ENCODE assay signal across 28 cellular contexts in the genomic region with DNA sequence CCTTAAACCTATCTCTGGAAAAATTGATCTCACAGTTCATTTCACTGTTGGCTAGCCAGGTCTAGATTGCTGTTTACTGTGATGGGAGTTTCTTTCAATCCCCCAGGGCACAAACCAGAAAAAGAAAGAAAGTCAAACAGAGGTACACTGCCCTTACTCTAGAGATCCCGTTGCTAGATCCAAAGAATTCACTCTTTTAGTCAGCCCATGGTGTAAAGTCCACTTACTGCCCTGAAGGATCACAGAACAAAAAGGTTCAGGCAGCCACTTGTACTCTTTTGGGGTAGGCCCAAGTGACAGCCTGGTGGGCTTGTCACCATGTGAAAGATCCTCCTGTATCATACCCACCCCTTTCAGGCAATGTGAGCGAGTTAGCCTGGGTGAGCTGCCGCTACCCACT.
"Had no signal": no experiment of that assay in that cellular context is flagged by ENCODE, and none has a peak within 500 bp of the region (broad histone marks: within the 10 kb centered on the region; RNA-seq: fewer than 3 reads in every experiment).

No MANE protein-coding gene starts in this region.

- H3K27me3 ChIP-seq: gastroesophageal sphincter, ovary, right atrium auricular region, tibial nerve had no signal

- H3K27me3 Mint-ChIP-seq: activated B cell treated with CpG ODN at 0.5 μM for 24 hours; activated CD8-positive, alpha-beta T cell treated with anti-CD3 and anti-CD28 coated beads for 36 hours; activated naive CD4-positive, alpha-beta T cell treated with anti-CD3 and anti-CD28 coated beads, Interleukin-2, amount 50 U/mL, for 24 hours; activated naive CD8-positive, alpha-beta T cell treated with anti-CD3 and anti-CD28 coated beads, Interleukin-2, amount 50 U/mL, for 24 hours; activated T-helper 17 cell treated with anti-CD3 and anti-CD28 coated beads, Interleukin-2, amount 50 U/mL, for 72 hours; effector memory CD8-positive, alpha-beta T cell; stimulated activated memory B cell treated with anti-CD40 and anti-IgM and Interleukin-4, amounts not matched to agents 10 μg/mL and 1 μg/mL and 100 μg/mL, for 72 hours had no signal

- H3K4me2 ChIP-seq: smooth muscle cell had no signal

- H3K4me3 Mint-ChIP-seq: activated B cell treated with CpG ODN at 0.5 μM for 24 hours; activated CD8-positive, alpha-beta T cell treated with anti-CD3 and anti-CD28 coated beads for 36 hours; activated naive CD4-positive, alpha-beta T cell treated with anti-CD3 and anti-CD28 coated beads, Interleukin-2, amount 50 U/mL, for 24 hours; activated naive CD8-positive, alpha-beta T cell treated with anti-CD3 and anti-CD28 coated beads, Interleukin-2, amount 50 U/mL, for 24 hours; activated T-cell treated with anti-CD3 and anti-CD28 coated beads, Interleukin-2, amount 50 U/mL, for 4 hours; activated T-helper 17 cell treated with anti-CD3 and anti-CD28 coated beads, Interleukin-2, amount 50 U/mL, for 72 hours; effector memory CD8-positive, alpha-beta T cell; nephron; stimulated activated memory B cell treated with anti-CD40 and anti-IgM and Interleukin-4, amounts not matched to agents 10 μg/mL and 1 μg/mL and 100 μg/mL, for 72 hours; T-helper 2 cell treated with Interferon-gamma antibody and Interleukin-4, amounts not matched to agents 5 μg/mL and 100 μg/mL, for 36 hours had no signal

- DNase-seq: activated B cell treated with CpG ODN at 0.5 μM for 24 hours; activated CD4-positive, alpha-beta T cell treated with anti-CD3 and anti-CD28 coated beads, Interleukin-2, amount 50 U/mL, for 1 hour; activated CD8-positive, alpha-beta T cell treated with anti-CD3 and anti-CD28 coated beads for 36 hours; activated gamma-delta T cell treated with Interleukin-2 at 50 U/mL for 16 hours; activated naive CD8-positive, alpha-beta T cell treated with anti-CD3 and anti-CD28 coated beads, Interleukin-2, amount 50 U/mL, for 24 hours; activated T-cell treated with anti-CD3 and anti-CD28 coated beads, Interleukin-2, amount 50 U/mL, for 4 hours; amygdala; caudate nucleus; cortex of kidney; effector memory CD8-positive, alpha-beta T cell; head of caudate nucleus; left ventricle myocardium inferior; mucosa of descending colon; ovary; stimulated activated CD4-positive, alpha-beta T cell treated with anti-CD3 and anti-CD28 coated beads, Interleukin-1b, Interleukin-23, amount 100 ng/mL, for 48 hours; stimulated activated CD4-positive, alpha-beta T cell treated with anti-CD3 and anti-CD28 coated beads, Interleukin-4, amount 100 ng/mL, for 4 hours; stimulated activated CD8-positive, alpha-beta memory T cell treated with anti-CD3 and anti-CD28 coated beads, Interleukin-4, amount 100 ng/mL, for 48 hours had no signal

- H3K4me1 ChIP-seq: gastroesophageal sphincter, left ventricle myocardium inferior, right atrium auricular region, tibial nerve had no signal

- H3K27ac Mint-ChIP-seq: activated B cell treated with CpG ODN at 0.5 μM for 24 hours; activated CD8-positive, alpha-beta T cell treated with anti-CD3 and anti-CD28 coated beads for 36 hours; activated naive CD4-positive, alpha-beta T cell treated with anti-CD3 and anti-CD28 coated beads, Interleukin-2, amount 50 U/mL, for 24 hours; activated naive CD8-positive, alpha-beta T cell treated with anti-CD3 and anti-CD28 coated beads, Interleukin-2, amount 50 U/mL, for 24 hours; activated T-helper 17 cell treated with anti-CD3 and anti-CD28 coated beads, Interleukin-2, amount 50 U/mL, for 72 hours; effector memory CD8-positive, alpha-beta T cell; nephron; stimulated activated memory B cell treated with anti-CD40 and anti-IgM and Interleukin-4, amounts not matched to agents 10 μg/mL and 1 μg/mL and 100 μg/mL, for 72 hours; T-helper 2 cell treated with Interferon-gamma antibody and Interleukin-4, amounts not matched to agents 5 μg/mL and 100 μg/mL, for 36 hours had no signal

- H3K4me1 Mint-ChIP-seq: activated B cell treated with CpG ODN at 0.5 μM for 24 hours; activated naive CD4-positive, alpha-beta T cell treated with anti-CD3 and anti-CD28 coated beads, Interleukin-2, amount 50 U/mL, for 24 hours; activated naive CD8-positive, alpha-beta T cell treated with anti-CD3 and anti-CD28 coated beads, Interleukin-2, amount 50 U/mL, for 24 hours; nephron; stimulated activated memory B cell treated with anti-CD40 and anti-IgM and Interleukin-4, amounts not matched to agents 10 μg/mL and 1 μg/mL and 100 μg/mL, for 72 hours had no signal

- ATAC-seq: activated CD8-positive, alpha-beta T cell treated with anti-CD3 and anti-CD28 coated beads for 36 hours; activated naive CD8-positive, alpha-beta T cell treated with anti-CD3 and anti-CD28 coated beads, Interleukin-2, amount 50 U/mL, for 24 hours; activated T-cell treated with anti-CD3 and anti-CD28 coated beads, Interleukin-2, amount 50 U/mL, for 4 hours; activated T-helper 17 cell treated with anti-CD3 and anti-CD28 coated beads, Interleukin-2, amount 50 U/mL, for 72 hours; effector memory CD8-positive, alpha-beta T cell; gastroesophageal sphincter; mucosa of descending colon; stimulated activated memory B cell treated with anti-CD40 and anti-IgM and Interleukin-4, amounts not matched to agents 10 μg/mL and 1 μg/mL and 100 μg/mL, for 72 hours had no signal

- H3K9me3 ChIP-seq: gastroesophageal sphincter, left ventricle myocardium inferior, mucosa of descending colon, ovary, right atrium auricular region, tibial nerve had no signal

- H3K36me3 ChIP-seq: gastroesophageal sphincter, left ventricle myocardium inferior, ovary, right atrium auricular region, tibial nerve had no signal

- H3K4me3 ChIP-seq: gastroesophageal sphincter, left ventricle myocardium inferior, lung, mucosa of descending colon, ovary, right atrium auricular region, smooth muscle cell, tibial nerve had no signal

- H3K36me3 Mint-ChIP-seq: activated naive CD4-positive, alpha-beta T cell treated with anti-CD3 and anti-CD28 coated beads, Interleukin-2, amount 50 U/mL, for 24 hours; stimulated activated memory B cell treated with anti-CD40 and anti-IgM and Interleukin-4, amounts not matched to agents 10 μg/mL and 1 μg/mL and 100 μg/mL, for 72 hours had no signal

- FAIRE-seq: endothelial cell of umbilical vein had no signal

- H3K9me3 Mint-ChIP-seq: activated B cell treated with CpG ODN at 0.5 μM for 24 hours; activated CD8-positive, alpha-beta T cell treated with anti-CD3 and anti-CD28 coated beads for 36 hours; activated naive CD4-positive, alpha-beta T cell treated with anti-CD3 and anti-CD28 coated beads, Interleukin-2, amount 50 U/mL, for 24 hours; activated naive CD8-positive, alpha-beta T cell treated with anti-CD3 and anti-CD28 coated beads, Interleukin-2, amount 50 U/mL, for 24 hours; activated T-cell treated with anti-CD3 and anti-CD28 coated beads, Interleukin-2, amount 50 U/mL, for 4 hours; activated T-helper 17 cell treated with anti-CD3 and anti-CD28 coated beads, Interleukin-2, amount 50 U/mL, for 72 hours; nephron; stimulated activated memory B cell treated with anti-CD40 and anti-IgM and Interleukin-4, amounts not matched to agents 10 μg/mL and 1 μg/mL and 100 μg/mL, for 72 hours; T-helper 2 cell treated with Interferon-gamma antibody and Interleukin-4, amounts not matched to agents 5 μg/mL and 100 μg/mL, for 36 hours had no signal

- H3K27ac ChIP-seq: gastroesophageal sphincter, left ventricle myocardium inferior, ovary, right atrium auricular region, tibial nerve had no signal
